ENCODE assay signal across 1 cellular context in the genomic region with DNA sequence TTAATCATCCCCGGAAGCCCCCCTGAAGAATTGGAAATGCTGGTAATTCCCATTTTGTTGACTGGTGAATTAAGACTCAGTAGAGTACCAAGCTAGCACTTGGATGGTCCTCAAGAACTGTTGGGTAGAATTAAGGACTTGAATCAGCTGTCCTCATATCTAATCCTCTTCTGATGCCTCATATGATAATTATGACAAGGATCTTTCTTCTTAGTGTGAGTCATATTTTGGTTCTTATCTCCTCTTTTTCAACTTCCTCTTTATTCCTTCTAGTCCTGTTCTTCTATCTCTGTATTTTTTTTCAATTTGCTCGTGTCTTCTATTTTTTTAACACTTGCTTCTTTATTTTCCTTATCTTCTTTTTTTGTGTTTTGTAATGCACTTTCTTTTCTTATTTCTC.
A peak's percentile ranks its signal among the peaks of the same experiment; 100 is the strongest.
TF ChIP-seq lines count a peak whose summit lies in the region.

No MANE protein-coding gene starts in this region.

TF ChIP-seq in K562, 482 proteins besides CTCF, POLR2A, EP300 and RAD21 (continued from another document):
- TF ChIP-seq, protein P1, sequence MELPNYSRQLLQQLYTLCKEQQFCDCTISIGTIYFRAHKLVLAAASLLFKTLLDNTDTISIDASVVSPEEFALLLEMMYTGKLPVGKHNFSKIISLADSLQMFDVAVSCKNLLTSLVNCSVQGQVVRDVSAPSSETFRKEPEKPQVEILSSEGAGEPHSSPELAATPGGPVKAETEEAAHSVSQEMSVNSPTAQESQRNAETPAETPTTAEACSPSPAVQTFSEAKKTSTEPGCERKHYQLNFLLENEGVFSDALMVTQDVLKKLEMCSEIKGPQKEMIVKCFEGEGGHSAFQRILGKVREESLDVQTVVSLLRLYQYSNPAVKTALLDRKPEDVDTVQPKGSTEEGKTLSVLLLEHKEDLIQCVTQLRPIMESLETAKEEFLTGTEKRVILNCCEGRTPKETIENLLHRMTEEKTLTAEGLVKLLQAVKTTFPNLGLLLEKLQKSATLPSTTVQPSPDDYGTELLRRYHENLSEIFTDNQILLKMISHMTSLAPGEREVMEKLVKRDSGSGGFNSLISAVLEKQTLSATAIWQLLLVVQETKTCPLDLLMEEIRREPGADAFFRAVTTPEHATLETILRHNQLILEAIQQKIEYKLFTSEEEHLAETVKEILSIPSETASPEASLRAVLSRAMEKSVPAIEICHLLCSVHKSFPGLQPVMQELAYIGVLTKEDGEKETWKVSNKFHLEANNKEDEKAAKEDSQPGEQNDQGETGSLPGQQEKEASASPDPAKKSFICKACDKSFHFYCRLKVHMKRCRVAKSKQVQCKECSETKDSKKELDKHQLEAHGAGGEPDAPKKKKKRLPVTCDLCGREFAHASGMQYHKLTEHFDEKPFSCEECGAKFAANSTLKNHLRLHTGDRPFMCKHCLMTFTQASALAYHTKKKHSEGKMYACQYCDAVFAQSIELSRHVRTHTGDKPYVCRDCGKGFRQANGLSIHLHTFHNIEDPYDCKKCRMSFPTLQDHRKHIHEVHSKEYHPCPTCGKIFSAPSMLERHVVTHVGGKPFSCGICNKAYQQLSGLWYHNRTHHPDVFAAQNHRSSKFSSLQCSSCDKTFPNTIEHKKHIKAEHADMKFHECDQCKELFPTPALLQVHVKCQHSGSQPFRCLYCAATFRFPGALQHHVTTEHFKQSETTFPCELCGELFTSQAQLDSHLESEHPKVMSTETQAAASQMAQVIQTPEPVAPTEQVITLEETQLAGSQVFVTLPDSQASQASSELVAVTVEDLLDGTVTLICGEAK (IDR thresholded peaks at IDR 0.05) = peak; percentile 74; the same call in 1 of the 2 replicates
- TF ChIP-seq, protein P1 (CRISPR knock-in tag; IDR thresholded peaks at IDR 0.05) = no peak
- TF ChIP-seq, protein P2, sequence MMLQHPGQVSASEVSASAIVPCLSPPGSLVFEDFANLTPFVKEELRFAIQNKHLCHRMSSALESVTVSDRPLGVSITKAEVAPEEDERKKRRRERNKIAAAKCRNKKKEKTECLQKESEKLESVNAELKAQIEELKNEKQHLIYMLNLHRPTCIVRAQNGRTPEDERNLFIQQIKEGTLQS (IDR thresholded peaks at IDR 0.05) = peak; percentile 52; the same call in 1 of the 2 replicates
- TF ChIP-seq, protein P2 (CRISPR knock-in tag; conservative IDR thresholded peaks at IDR 0.05) = no peak
- TF ChIP-seq ZNF583 (CRISPR knock-in tag; IDR thresholded peaks at IDR 0.05) (no peak), EHMT2 (IDR thresholded peaks at IDR 0.05) (0 out of 2 replicates have a peak, but pooled peaks have one; percentile 24), SMARCC2 (IDR thresholded peaks at IDR 0.05; ENCODE audit: low read depth) (peak; percentile 62; the same call in 1 of the 2 replicates), PHF20 (IDR thresholded peaks at IDR 0.05; ENCODE audit: partially characterized antibody) (no peak), ZZZ3 (IDR thresholded peaks at IDR 0.05) (no peak), SMARCE1 (IDR thresholded peaks at IDR 0.05) (peak; percentile 94; the same call in 1 of the 2 replicates), JUND (IDR thresholded peaks at IDR 0.05; ENCODE audit: borderline replicate concordance, low read depth, low read length) (peak; percentile 76), JUND (tag; IDR thresholded peaks at IDR 0.05; ENCODE audit: borderline replicate concordance, low read depth, low read length) (peak; percentile 82; the same call in 2 of the 3 replicates), ELF2 (CRISPR knock-in tag; IDR thresholded peaks at IDR 0.05) (no peak), ARID1B (IDR thresholded peaks at IDR 0.05) (peak; percentile 67), NFE2 (IDR thresholded peaks at IDR 0.05; ENCODE audit: low read depth) (no peak), ZNF780A (CRISPR knock-in tag; IDR thresholded peaks at IDR 0.05) (no peak), JUN (IDR thresholded peaks at IDR 0.05; ENCODE audit: borderline replicate concordance, low read depth, low read length) (peak; percentile 32; the same call in 1 of the 2 replicates), JUN (CRISPR knock-in tag; IDR thresholded peaks at IDR 0.05; ENCODE audit: borderline replicate concordance) (no peak), SMARCA4 (IDR thresholded peaks at IDR 0.05) (peak; percentile 72; the same call in 1 of the 2 replicates), ELF4 (CRISPR knock-in tag; IDR thresholded peaks at IDR 0.05) (no peak)
- TF ChIP-seq, protein P3, sequence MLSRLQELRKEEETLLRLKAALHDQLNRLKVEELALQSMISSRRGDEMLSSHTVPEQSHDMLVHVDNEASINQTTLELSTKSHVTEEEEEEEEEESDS (CRISPR knock-in tag; IDR thresholded peaks at IDR 0.05) = no peak
- TF ChIP-seq, protein P4, sequence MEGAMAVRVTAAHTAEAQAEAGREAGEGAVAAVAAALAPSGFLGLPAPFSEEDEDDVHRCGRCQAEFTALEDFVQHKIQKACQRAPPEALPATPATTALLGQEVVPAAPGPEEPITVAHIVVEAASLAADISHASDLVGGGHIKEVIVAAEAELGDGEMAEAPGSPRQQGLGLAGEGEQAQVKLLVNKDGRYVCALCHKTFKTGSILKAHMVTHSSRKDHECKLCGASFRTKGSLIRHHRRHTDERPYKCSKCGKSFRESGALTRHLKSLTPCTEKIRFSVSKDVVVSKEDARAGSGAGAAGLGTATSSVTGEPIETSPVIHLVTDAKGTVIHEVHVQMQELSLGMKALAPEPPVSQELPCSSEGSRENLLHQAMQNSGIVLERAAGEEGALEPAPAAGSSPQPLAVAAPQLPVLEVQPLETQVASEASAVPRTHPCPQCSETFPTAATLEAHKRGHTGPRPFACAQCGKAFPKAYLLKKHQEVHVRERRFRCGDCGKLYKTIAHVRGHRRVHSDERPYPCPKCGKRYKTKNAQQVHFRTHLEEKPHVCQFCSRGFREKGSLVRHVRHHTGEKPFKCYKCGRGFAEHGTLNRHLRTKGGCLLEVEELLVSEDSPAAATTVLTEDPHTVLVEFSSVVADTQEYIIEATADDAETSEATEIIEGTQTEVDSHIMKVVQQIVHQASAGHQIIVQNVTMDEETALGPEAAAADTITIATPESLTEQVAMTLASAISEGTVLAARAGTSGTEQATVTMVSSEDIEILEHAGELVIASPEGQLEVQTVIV (CRISPR knock-in tag; IDR thresholded peaks at IDR 0.05; ENCODE audit: borderline replicate concordance) = no peak
